13 cellular contexts compared by ENCODE assay signal in the genomic region with DNA sequence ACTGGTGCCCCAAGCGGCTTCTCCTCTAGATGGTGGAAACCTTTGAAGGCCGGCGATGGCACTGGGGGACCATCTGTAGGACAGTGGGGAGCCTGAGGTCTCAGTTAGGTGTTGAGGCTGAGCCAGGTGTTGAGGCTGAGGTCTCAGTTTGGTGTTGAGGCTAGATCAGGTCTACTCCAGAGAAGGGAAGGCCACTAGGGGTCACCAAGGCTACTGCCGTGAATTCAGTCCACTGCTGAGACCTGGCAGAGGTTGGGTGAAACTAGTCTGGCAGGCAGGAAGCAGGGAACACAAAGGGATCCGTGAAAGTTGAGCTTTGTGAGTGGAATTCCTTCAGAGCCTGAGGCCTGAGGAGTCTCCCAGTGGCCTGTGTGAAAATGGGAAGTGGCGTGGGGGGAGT.
A peak's percentile ranks its signal among the peaks of the same experiment; 100 is the strongest.
DNase-seq lines count a peak whose midpoint lies in the region; ATAC-seq and TF ChIP-seq lines count a peak whose summit lies in the region.
"Had no signal": no experiment of that assay in that cellular context is flagged by ENCODE, and none has a peak within 500 bp of the region (broad histone marks: within the 10 kb centered on the region; RNA-seq: fewer than 3 reads in every experiment).

No MANE protein-coding gene starts in this region.

- CTCF ChIA-PET in AG04450 (lab: Charles Lee): no interaction called here

- H3F3A ChIP-seq in GM23338 (replicated peaks; ENCODE audit: low read depth): 0 out of 2 replicates have a peak, but pooled peaks cover 3% of the 10 kb centered on the region

- no peaks in the 10 kb centered on the region for H3K9me2 ChIP-seq in GM23338 (ENCODE audit: insufficient read depth)

- H3K27ac ChIP-seq in AG04450 (ENCODE audit: low read depth, low read length): no peak overlapping the region
- H3K27ac ChIP-seq in GM23338 (ENCODE audit: low read depth): no peak overlapping the region
- no peak overlapping the region for H3K27ac ChIP-seq in VCaP

- no peaks in the 10 kb centered on the region for H3K9me3 Mint-ChIP-seq in GM23338
- H3K9me3 Mint-ChIP-seq: CD4-positive, alpha-beta T cell; immature natural killer cell had no signal

- 0 out of 2 replicates have a peak, but pooled peaks have one; percentile 19 for TF ChIP-seq CTCF in AG04450 (IDR thresholded peaks at IDR 0.05; ENCODE audit: low read depth, low read length)
- peak; percentile 40 to 68 for TF ChIP-seq CTCF in GM23338 (conservative IDR thresholded peaks at IDR 0.05; ENCODE audit: low read depth in 2 of 2)
- peak; percentile 53 for TF ChIP-seq CTCF in VCaP (conservative IDR thresholded peaks at IDR 0.05)

- no peak overlapping the region for H2AFZ ChIP-seq in GM23338

- no peak overlapping the region for H3K4me3 ChIP-seq in AG04450 (ENCODE audit: low read depth, low read length)
- no peak overlapping the region for H3K4me3 ChIP-seq in GM23338
- H3K4me3 ChIP-seq: esophagus muscularis mucosa, tibial artery had no signal

- no peaks in the 10 kb centered on the region for H3K36me3 ChIP-seq in GM23338 (ENCODE audit: insufficient read depth)
- H3K36me3 ChIP-seq: esophagus muscularis mucosa, tibial artery had no signal

- H3K4me1 ChIP-seq in GM23338 (ENCODE audit: insufficient read depth): no peaks in the 10 kb centered on the region; the same call in 1 of the 2 replicates

- H4K20me1 ChIP-seq in GM23338 (replicated peaks; ENCODE audit: insufficient read depth): no peaks in the 10 kb centered on the region

- H3K27ac Mint-ChIP-seq in GM23338: no peak overlapping the region
- H3K27ac Mint-ChIP-seq: CD4-positive, alpha-beta T cell; immature natural killer cell had no signal

- peak; percentile 62 for ATAC-seq in GM23338
- ATAC-seq in left lobe of liver: peak; percentile 90
- ATAC-seq in HG02981 (IDR thresholded peaks at IDR 0.05; ENCODE audit: unreplicated experiment): no peak

- no peaks in the 10 kb centered on the region for H3K9me3 ChIP-seq in AG04450 (ENCODE audit: control insufficient read depth, insufficient read depth, low read length)
- H3K9me3 ChIP-seq: esophagus muscularis mucosa, tibial artery had no signal

- peaks cover 3% of the 10 kb centered on the region for H3K27me3 Mint-ChIP-seq in GM23338 (ENCODE audit: insufficient read depth, low read depth, poor library complexity)

- no peaks in the 10 kb centered on the region; the same call in 2 of the 3 replicates for H3K36me3 Mint-ChIP-seq in GM23338 (ENCODE audit: low read depth)
- H3K36me3 Mint-ChIP-seq: immature natural killer cell had no signal

- H3K79me2 ChIP-seq in GM23338 (replicated peaks; ENCODE audit: insufficient read depth): no peaks in the 10 kb centered on the region

- peaks cover 9% of the 10 kb centered on the region; the same call in 2 of the 3 replicates for H3K4me1 Mint-ChIP-seq in GM23338
- H3K4me1 Mint-ChIP-seq: immature natural killer cell had no signal

- DNase-seq in AG04450 (ENCODE audit: low read depth, low spot score): no peak
- DNase-seq in GM23338 (ENCODE audit: low spot score): peak; percentile 51
- DNase-seq in left lobe of liver (ENCODE audit: low spot score): peak; percentile 62
- no peak for DNase-seq in stimulated activated CD4-positive, alpha-beta T cell treated with anti-CD3 and anti-CD28 coated beads, Interleukin-2, amount 100 ng/mL, for 24 hours
- DNase-seq in NCI-H2029 (lab: John Stamatoyannopoulos, UW): no peak
- no peak for DNase-seq in T-helper 9 cell
- DNase-seq: CD4-positive, alpha-beta T cell; immature natural killer cell; NCI-H524 treated with DMSO at 0.1 percent for 48 hours; tibial artery had no signal

- POLR2A ChIA-PET in AG04450 (lab: Yijun Ruan, JAX): no interaction called here

- H3K4me2 ChIP-seq in GM23338: no peak overlapping the region

- H3K4me3 Mint-ChIP-seq in GM23338: no peak overlapping the region
- H3K4me3 Mint-ChIP-seq: CD4-positive, alpha-beta T cell; immature natural killer cell had no signal

- H3K27me3 ChIP-seq in AG04450 (ENCODE audit: control insufficient read depth, insufficient read depth, low read length) (peaks cover 5% of the 10 kb centered on the region), GM23338 (ENCODE audit: insufficient read depth) (no peaks in the 10 kb centered on the region)
- H3K27me3 ChIP-seq: tibial artery had no signal

TF ChIP-seq in GM23338, 12 proteins besides CTCF, POLR2A, EP300 and RAD21:
- no peak for TF ChIP-seq POLR2AphosphoS5 (IDR thresholded peaks at IDR 0.05; ENCODE audit: low read depth)
- TF ChIP-seq STAT1 (IDR thresholded peaks at IDR 0.05; ENCODE audit: unreplicated experiment): no peak
- TF ChIP-seq, protein P1, sequence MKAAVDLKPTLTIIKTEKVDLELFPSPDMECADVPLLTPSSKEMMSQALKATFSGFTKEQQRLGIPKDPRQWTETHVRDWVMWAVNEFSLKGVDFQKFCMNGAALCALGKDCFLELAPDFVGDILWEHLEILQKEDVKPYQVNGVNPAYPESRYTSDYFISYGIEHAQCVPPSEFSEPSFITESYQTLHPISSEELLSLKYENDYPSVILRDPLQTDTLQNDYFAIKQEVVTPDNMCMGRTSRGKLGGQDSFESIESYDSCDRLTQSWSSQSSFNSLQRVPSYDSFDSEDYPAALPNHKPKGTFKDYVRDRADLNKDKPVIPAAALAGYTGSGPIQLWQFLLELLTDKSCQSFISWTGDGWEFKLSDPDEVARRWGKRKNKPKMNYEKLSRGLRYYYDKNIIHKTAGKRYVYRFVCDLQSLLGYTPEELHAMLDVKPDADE (IDR thresholded peaks at IDR 0.05): no peak
- no peak for TF ChIP-seq NANOG (IDR thresholded peaks at IDR 0.05; ENCODE audit: borderline replicate concordance)
- TF ChIP-seq, protein P2, sequence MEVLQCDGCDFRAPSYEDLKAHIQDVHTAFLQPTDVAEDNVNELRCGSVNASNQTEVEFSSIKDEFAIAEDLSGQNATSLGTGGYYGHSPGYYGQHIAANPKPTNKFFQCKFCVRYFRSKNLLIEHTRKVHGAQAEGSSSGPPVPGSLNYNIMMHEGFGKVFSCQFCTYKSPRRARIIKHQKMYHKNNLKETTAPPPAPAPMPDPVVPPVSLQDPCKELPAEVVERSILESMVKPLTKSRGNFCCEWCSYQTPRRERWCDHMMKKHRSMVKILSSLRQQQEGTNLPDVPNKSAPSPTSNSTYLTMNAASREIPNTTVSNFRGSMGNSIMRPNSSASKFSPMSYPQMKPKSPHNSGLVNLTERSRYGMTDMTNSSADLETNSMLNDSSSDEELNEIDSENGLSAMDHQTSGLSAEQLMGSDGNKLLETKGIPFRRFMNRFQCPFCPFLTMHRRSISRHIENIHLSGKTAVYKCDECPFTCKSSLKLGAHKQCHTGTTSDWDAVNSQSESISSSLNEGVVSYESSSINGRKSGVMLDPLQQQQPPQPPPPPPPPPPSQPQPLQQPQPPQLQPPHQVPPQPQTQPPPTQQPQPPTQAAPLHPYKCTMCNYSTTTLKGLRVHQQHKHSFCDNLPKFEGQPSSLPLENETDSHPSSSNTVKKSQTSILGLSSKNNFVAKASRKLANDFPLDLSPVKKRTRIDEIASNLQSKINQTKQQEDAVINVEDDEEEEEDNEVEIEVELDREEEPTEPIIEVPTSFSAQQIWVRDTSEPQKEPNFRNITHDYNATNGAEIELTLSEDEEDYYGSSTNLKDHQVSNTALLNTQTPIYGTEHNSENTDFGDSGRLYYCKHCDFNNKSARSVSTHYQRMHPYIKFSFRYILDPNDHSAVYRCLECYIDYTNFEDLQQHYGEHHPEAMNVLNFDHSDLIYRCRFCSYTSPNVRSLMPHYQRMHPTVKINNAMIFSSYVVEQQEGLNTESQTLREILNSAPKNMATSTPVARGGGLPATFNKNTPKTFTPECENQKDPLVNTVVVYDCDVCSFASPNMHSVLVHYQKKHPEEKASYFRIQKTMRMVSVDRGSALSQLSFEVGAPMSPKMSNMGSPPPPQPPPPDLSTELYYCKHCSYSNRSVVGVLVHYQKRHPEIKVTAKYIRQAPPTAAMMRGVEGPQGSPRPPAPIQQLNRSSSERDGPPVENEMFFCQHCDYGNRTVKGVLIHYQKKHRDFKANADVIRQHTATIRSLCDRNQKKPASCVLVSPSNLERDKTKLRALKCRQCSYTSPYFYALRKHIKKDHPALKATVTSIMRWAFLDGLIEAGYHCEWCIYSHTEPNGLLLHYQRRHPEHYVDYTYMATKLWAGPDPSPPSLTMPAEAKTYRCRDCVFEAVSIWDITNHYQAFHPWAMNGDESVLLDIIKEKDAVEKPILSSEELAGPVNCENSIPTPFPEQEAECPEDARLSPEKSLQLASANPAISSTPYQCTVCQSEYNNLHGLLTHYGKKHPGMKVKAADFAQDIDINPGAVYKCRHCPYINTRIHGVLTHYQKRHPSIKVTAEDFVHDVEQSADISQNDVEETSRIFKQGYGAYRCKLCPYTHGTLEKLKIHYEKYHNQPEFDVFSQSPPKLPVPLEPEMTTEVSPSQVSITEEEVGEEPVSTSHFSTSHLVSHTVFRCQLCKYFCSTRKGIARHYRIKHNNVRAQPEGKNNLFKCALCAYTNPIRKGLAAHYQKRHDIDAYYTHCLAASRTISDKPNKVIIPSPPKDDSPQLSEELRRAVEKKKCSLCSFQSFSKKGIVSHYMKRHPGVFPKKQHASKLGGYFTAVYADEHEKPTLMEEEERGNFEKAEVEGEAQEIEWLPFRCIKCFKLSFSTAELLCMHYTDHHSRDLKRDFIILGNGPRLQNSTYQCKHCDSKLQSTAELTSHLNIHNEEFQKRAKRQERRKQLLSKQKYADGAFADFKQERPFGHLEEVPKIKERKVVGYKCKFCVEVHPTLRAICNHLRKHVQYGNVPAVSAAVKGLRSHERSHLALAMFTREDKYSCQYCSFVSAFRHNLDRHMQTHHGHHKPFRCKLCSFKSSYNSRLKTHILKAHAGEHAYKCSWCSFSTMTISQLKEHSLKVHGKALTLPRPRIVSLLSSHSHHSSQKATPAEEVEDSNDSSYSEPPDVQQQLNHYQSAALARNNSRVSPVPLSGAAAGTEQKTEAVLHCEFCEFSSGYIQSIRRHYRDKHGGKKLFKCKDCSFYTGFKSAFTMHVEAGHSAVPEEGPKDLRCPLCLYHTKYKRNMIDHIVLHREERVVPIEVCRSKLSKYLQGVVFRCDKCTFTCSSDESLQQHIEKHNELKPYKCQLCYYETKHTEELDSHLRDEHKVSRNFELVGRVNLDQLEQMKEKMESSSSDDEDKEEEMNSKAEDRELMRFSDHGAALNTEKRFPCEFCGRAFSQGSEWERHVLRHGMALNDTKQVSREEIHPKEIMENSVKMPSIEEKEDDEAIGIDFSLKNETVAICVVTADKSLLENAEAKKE (CRISPR knock-in tag; IDR thresholded peaks at IDR 0.05): no peak
- no peak for TF ChIP-seq ZNF331 (CRISPR knock-in tag; IDR thresholded peaks at IDR 0.05; ENCODE audit: low read depth)

Comparison
In these comparisons a context has a peak if more than half of its experiments do, and no peak if none do; other contexts are left out.
1. DNase-seq: peak in GM23338 (single experiment) and left lobe of liver (single experiment); none in AG04450 (single experiment), stimulated activated CD4-positive, alpha-beta T cell treated with anti-CD3 and anti-CD28 coated beads, Interleukin-2, amount 100 ng/mL, for 24 hours (0 of 2), NCI-H2029 (single experiment) and T-helper 9 cell (single experiment).
2. Peak in every context shown above with its lines, with median percentiles within 50 percentile points of each other: CTCF ChIP-seq.